In the genomic region with DNA sequence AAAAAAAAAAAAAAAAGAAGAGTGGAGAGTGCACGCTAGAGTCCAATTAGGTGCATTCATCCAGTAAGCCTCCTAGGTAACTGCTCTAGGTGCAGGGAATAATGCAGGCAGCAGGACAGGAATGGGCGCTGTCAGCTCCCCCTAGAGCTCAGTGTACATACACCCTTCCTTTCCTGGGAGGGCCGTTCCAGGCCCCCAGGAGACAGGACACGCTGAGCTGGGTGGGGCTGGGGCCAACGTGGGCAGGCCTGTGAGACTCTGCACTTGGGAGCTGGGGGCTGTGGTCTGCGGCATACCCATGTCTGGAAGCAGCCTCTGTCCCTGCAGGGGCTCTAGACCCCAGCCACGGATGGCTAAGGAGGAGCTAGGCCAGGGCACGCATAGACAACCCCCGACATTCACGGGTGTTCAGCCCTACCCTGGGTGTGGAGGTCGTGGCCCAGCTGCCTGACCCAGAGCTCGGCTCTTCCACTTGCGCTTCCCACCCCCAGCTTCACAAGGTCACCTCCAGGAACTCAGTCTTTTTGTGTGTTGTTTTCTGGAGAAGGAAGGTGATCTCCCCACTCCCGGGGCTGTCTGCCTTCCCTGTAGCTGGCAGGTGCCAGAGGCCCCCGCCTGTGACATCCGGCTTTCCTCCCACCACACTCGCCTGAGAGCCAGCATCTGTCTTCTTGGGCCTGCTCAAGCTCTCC, we compare ENCODE assay signal across 1 cellular context.
TF ChIP-seq lines count a peak whose summit lies in the region.

No MANE protein-coding gene starts in this region.

TF ChIP-seq in GM12878, 131 proteins besides CTCF, POLR2A, EP300 and RAD21 (continues in another document):
- TF ChIP-seq, protein P1, sequence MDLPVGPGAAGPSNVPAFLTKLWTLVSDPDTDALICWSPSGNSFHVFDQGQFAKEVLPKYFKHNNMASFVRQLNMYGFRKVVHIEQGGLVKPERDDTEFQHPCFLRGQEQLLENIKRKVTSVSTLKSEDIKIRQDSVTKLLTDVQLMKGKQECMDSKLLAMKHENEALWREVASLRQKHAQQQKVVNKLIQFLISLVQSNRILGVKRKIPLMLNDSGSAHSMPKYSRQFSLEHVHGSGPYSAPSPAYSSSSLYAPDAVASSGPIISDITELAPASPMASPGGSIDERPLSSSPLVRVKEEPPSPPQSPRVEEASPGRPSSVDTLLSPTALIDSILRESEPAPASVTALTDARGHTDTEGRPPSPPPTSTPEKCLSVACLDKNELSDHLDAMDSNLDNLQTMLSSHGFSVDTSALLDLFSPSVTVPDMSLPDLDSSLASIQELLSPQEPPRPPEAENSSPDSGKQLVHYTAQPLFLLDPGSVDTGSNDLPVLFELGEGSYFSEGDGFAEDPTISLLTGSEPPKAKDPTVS (IDR thresholded peaks at IDR 0.05; ENCODE audit: low read depth, low read length) = no peak
- TF ChIP-seq, protein P2, sequence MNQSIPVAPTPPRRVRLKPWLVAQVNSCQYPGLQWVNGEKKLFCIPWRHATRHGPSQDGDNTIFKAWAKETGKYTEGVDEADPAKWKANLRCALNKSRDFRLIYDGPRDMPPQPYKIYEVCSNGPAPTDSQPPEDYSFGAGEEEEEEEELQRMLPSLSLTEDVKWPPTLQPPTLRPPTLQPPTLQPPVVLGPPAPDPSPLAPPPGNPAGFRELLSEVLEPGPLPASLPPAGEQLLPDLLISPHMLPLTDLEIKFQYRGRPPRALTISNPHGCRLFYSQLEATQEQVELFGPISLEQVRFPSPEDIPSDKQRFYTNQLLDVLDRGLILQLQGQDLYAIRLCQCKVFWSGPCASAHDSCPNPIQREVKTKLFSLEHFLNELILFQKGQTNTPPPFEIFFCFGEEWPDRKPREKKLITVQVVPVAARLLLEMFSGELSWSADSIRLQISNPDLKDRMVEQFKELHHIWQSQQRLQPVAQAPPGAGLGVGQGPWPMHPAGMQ (IDR thresholded peaks at IDR 0.05; ENCODE audit: borderline replicate concordance) = no peak
- TF ChIP-seq IKZF1 (conservative IDR thresholded peaks at IDR 0.05) (no peak), ZNF622 (IDR thresholded peaks at IDR 0.05) (no peak), RAD51 (IDR thresholded peaks at IDR 0.05) (no peak), ZSCAN29 (IDR thresholded peaks at IDR 0.05) (no peak), CREM (IDR thresholded peaks at IDR 0.05; ENCODE audit: low read depth) (peak; percentile 32; the same call in 1 of the 2 replicates), CEBPB (IDR thresholded peaks at IDR 0.05; ENCODE audit: borderline replicate concordance in 1 of 2, low read depth in 2 of 2, low read length in 2 of 2) (no peak), CREB1 (IDR thresholded peaks at IDR 0.05; ENCODE audit: low read depth) (no peak), NFXL1 (IDR thresholded peaks at IDR 0.05; ENCODE audit: borderline replicate concordance) (no peak), HCFC1 (IDR thresholded peaks at IDR 0.05; ENCODE audit: low read length) (no peak), NFIC (IDR thresholded peaks at IDR 0.05; ENCODE audit: low read depth, low read length) (no peak), GATAD2B (conservative IDR thresholded peaks at IDR 0.05; ENCODE audit: low read depth) (0 out of 2 replicates have a peak, but pooled peaks have one; percentile 52), EGR1 (IDR thresholded peaks at IDR 0.05; ENCODE audit: borderline replicate concordance in 1 of 2, low read depth in 2 of 2, low read length in 2 of 2) (peak in 1 of 2 experiments; percentile 30; a peak in 1 of 3 replicates), ZNF217 (IDR thresholded peaks at IDR 0.05) (no peak), KDM1A (IDR thresholded peaks at IDR 0.05; ENCODE audit: borderline replicate concordance) (no peak), SMC3 (IDR thresholded peaks at IDR 0.05; ENCODE audit: borderline replicate concordance, low read length) (no peak), PAX8 (IDR thresholded peaks at IDR 0.05) (no peak), YY1 (IDR thresholded peaks at IDR 0.05; ENCODE audit: low read depth, low read length) (0 out of 2 replicates have a peak, but pooled peaks have one; percentile 11)
- TF ChIP-seq, protein P3, sequence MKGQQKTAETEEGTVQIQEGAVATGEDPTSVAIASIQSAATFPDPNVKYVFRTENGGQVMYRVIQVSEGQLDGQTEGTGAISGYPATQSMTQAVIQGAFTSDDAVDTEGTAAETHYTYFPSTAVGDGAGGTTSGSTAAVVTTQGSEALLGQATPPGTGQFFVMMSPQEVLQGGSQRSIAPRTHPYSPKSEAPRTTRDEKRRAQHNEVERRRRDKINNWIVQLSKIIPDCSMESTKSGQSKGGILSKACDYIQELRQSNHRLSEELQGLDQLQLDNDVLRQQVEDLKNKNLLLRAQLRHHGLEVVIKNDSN (IDR thresholded peaks at IDR 0.05; ENCODE audit: borderline replicate concordance, extremely low read length, insufficient read depth, low read depth, low read length) = no peak
- TF ChIP-seq, protein P4, sequence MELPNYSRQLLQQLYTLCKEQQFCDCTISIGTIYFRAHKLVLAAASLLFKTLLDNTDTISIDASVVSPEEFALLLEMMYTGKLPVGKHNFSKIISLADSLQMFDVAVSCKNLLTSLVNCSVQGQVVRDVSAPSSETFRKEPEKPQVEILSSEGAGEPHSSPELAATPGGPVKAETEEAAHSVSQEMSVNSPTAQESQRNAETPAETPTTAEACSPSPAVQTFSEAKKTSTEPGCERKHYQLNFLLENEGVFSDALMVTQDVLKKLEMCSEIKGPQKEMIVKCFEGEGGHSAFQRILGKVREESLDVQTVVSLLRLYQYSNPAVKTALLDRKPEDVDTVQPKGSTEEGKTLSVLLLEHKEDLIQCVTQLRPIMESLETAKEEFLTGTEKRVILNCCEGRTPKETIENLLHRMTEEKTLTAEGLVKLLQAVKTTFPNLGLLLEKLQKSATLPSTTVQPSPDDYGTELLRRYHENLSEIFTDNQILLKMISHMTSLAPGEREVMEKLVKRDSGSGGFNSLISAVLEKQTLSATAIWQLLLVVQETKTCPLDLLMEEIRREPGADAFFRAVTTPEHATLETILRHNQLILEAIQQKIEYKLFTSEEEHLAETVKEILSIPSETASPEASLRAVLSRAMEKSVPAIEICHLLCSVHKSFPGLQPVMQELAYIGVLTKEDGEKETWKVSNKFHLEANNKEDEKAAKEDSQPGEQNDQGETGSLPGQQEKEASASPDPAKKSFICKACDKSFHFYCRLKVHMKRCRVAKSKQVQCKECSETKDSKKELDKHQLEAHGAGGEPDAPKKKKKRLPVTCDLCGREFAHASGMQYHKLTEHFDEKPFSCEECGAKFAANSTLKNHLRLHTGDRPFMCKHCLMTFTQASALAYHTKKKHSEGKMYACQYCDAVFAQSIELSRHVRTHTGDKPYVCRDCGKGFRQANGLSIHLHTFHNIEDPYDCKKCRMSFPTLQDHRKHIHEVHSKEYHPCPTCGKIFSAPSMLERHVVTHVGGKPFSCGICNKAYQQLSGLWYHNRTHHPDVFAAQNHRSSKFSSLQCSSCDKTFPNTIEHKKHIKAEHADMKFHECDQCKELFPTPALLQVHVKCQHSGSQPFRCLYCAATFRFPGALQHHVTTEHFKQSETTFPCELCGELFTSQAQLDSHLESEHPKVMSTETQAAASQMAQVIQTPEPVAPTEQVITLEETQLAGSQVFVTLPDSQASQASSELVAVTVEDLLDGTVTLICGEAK (IDR thresholded peaks at IDR 0.05; ENCODE audit: borderline replicate concordance) = no peak
- TF ChIP-seq, protein P5, sequence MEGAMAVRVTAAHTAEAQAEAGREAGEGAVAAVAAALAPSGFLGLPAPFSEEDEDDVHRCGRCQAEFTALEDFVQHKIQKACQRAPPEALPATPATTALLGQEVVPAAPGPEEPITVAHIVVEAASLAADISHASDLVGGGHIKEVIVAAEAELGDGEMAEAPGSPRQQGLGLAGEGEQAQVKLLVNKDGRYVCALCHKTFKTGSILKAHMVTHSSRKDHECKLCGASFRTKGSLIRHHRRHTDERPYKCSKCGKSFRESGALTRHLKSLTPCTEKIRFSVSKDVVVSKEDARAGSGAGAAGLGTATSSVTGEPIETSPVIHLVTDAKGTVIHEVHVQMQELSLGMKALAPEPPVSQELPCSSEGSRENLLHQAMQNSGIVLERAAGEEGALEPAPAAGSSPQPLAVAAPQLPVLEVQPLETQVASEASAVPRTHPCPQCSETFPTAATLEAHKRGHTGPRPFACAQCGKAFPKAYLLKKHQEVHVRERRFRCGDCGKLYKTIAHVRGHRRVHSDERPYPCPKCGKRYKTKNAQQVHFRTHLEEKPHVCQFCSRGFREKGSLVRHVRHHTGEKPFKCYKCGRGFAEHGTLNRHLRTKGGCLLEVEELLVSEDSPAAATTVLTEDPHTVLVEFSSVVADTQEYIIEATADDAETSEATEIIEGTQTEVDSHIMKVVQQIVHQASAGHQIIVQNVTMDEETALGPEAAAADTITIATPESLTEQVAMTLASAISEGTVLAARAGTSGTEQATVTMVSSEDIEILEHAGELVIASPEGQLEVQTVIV (IDR thresholded peaks at IDR 0.05; ENCODE audit: borderline replicate concordance, partially characterized antibody) = no peak
- TF ChIP-seq, protein P6, sequence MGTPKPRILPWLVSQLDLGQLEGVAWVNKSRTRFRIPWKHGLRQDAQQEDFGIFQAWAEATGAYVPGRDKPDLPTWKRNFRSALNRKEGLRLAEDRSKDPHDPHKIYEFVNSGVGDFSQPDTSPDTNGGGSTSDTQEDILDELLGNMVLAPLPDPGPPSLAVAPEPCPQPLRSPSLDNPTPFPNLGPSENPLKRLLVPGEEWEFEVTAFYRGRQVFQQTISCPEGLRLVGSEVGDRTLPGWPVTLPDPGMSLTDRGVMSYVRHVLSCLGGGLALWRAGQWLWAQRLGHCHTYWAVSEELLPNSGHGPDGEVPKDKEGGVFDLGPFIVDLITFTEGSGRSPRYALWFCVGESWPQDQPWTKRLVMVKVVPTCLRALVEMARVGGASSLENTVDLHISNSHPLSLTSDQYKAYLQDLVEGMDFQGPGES (IDR thresholded peaks at IDR 0.05) = no peak
- TF ChIP-seq, protein P7, sequence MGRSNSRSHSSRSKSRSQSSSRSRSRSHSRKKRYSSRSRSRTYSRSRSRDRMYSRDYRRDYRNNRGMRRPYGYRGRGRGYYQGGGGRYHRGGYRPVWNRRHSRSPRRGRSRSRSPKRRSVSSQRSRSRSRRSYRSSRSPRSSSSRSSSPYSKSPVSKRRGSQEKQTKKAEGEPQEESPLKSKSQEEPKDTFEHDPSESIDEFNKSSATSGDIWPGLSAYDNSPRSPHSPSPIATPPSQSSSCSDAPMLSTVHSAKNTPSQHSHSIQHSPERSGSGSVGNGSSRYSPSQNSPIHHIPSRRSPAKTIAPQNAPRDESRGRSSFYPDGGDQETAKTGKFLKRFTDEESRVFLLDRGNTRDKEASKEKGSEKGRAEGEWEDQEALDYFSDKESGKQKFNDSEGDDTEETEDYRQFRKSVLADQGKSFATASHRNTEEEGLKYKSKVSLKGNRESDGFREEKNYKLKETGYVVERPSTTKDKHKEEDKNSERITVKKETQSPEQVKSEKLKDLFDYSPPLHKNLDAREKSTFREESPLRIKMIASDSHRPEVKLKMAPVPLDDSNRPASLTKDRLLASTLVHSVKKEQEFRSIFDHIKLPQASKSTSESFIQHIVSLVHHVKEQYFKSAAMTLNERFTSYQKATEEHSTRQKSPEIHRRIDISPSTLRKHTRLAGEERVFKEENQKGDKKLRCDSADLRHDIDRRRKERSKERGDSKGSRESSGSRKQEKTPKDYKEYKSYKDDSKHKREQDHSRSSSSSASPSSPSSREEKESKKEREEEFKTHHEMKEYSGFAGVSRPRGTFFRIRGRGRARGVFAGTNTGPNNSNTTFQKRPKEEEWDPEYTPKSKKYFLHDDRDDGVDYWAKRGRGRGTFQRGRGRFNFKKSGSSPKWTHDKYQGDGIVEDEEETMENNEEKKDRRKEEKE (IDR thresholded peaks at IDR 0.05) = no peak
- TF ChIP-seq, protein P8, sequence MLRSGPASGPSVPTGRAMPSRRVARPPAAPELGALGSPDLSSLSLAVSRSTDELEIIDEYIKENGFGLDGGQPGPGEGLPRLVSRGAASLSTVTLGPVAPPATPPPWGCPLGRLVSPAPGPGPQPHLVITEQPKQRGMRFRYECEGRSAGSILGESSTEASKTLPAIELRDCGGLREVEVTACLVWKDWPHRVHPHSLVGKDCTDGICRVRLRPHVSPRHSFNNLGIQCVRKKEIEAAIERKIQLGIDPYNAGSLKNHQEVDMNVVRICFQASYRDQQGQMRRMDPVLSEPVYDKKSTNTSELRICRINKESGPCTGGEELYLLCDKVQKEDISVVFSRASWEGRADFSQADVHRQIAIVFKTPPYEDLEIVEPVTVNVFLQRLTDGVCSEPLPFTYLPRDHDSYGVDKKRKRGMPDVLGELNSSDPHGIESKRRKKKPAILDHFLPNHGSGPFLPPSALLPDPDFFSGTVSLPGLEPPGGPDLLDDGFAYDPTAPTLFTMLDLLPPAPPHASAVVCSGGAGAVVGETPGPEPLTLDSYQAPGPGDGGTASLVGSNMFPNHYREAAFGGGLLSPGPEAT (IDR thresholded peaks at IDR 0.05; ENCODE audit: low read depth) = no peak
- TF ChIP-seq, protein P9, sequence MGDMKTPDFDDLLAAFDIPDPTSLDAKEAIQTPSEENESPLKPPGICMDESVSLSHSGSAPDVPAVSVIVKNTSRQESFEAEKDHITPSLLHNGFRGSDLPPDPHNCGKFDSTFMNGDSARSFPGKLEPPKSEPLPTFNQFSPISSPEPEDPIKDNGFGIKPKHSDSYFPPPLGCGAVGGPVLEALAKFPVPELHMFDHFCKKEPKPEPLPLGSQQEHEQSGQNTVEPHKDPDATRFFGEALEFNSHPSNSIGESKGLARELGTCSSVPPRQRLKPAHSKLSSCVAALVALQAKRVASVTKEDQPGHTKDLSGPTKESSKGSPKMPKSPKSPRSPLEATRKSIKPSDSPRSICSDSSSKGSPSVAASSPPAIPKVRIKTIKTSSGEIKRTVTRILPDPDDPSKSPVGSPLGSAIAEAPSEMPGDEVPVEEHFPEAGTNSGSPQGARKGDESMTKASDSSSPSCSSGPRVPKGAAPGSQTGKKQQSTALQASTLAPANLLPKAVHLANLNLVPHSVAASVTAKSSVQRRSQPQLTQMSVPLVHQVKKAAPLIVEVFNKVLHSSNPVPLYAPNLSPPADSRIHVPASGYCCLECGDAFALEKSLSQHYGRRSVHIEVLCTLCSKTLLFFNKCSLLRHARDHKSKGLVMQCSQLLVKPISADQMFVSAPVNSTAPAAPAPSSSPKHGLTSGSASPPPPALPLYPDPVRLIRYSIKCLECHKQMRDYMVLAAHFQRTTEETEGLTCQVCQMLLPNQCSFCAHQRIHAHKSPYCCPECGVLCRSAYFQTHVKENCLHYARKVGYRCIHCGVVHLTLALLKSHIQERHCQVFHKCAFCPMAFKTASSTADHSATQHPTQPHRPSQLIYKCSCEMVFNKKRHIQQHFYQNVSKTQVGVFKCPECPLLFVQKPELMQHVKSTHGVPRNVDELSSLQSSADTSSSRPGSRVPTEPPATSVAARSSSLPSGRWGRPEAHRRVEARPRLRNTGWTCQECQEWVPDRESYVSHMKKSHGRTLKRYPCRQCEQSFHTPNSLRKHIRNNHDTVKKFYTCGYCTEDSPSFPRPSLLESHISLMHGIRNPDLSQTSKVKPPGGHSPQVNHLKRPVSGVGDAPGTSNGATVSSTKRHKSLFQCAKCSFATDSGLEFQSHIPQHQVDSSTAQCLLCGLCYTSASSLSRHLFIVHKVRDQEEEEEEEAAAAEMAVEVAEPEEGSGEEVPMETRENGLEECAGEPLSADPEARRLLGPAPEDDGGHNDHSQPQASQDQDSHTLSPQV (IDR thresholded peaks at IDR 0.05) = no peak
- TF ChIP-seq, protein P10, sequence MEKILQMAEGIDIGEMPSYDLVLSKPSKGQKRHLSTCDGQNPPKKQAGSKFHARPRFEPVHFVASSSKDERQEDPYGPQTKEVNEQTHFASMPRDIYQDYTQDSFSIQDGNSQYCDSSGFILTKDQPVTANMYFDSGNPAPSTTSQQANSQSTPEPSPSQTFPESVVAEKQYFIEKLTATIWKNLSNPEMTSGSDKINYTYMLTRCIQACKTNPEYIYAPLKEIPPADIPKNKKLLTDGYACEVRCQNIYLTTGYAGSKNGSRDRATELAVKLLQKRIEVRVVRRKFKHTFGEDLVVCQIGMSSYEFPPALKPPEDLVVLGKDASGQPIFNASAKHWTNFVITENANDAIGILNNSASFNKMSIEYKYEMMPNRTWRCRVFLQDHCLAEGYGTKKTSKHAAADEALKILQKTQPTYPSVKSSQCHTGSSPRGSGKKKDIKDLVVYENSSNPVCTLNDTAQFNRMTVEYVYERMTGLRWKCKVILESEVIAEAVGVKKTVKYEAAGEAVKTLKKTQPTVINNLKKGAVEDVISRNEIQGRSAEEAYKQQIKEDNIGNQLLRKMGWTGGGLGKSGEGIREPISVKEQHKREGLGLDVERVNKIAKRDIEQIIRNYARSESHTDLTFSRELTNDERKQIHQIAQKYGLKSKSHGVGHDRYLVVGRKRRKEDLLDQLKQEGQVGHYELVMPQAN (conservative IDR thresholded peaks at IDR 0.05) = no peak
